Comparison of ENCODE assay signal across 12 cellular contexts in genomic region chr10:71243756-71244637, GRCh38. TPM values are rescaled to one million over a fixed set of nuclear protein-coding genes. Genes with fewer than 3 reads are reported as not detected.
DNase-seq lines count a peak whose midpoint lies in the region; ATAC-seq and TF ChIP-seq lines count a peak whose summit lies in the region.
"Had no signal": no experiment of that assay in that cellular context is flagged by ENCODE, and none has a peak within 500 bp of the region (broad histone marks: within the 10 kb centered on the region; RNA-seq: fewer than 3 reads in every experiment).

No MANE protein-coding gene starts in this region.

- H3K36me3 ChIP-seq in Peyer's patch (no peaks in the 10 kb centered on the region), esophagus squamous epithelium (no peaks in the 10 kb centered on the region), neuronal stem cell (replicated peaks in 1 of 2; ENCODE audit: control insufficient read depth in 2 of 2, insufficient read depth in 2 of 2, low read length in 2 of 2) (no peaks in the 10 kb centered on the region)
- H3K36me3 ChIP-seq: gastrocnemius medialis, neutrophil had no signal

- no peak overlapping the region for H2BK5ac ChIP-seq in neuronal stem cell (ENCODE audit: low read length)

- H3K79me1 ChIP-seq in neuronal stem cell (ENCODE audit: low read depth, low read length) = no peaks in the 10 kb centered on the region

- intact Hi-C loops in esophagus squamous epithelium (cut with DNase I) = no loop called here

- H3K4ac ChIP-seq in neuronal stem cell (ENCODE audit: low read length) = no peak overlapping the region

- WGBS in esophagus squamous epithelium, 2 donors = 21 to 26% methylated on average over 6 to 7 of the region's 9 CpGs
- no CpG with 5 or more reads among the region's 9 CpGs for WGBS in neuronal stem cell (ENCODE audit: extremely low coverage in 2 of 2, insufficient read length in 2 of 2, insufficient replicate concordance in 1 of 2), 2 donors

- H3K4me3 ChIP-seq in Peyer's patch = peak overlapping the region in 2 of 4 donors; percentile 14 to 21
- H3K4me3 ChIP-seq in esophagus squamous epithelium = peak overlapping the region in 3 of 4 donors; percentile 21 to 53 (median 28)
- H3K4me3 ChIP-seq in neuronal stem cell (ENCODE audit: low read length in 2 of 2) = no peak overlapping the region

- ATAC-seq in HG02884 (IDR thresholded peaks at IDR 0.05; ENCODE audit: unreplicated experiment) (no peak), GM21723 (IDR thresholded peaks at IDR 0.05; ENCODE audit: unreplicated experiment) (no peak)
- ATAC-seq: T-cell had no signal

- H2BK120ac ChIP-seq in neuronal stem cell (ENCODE audit: low read depth, low read length) = no peak overlapping the region

- H3K18ac ChIP-seq in neuronal stem cell (ENCODE audit: low read length) = peak overlapping the region; percentile 2

- no peak overlapping the region for H3K23ac ChIP-seq in neuronal stem cell (ENCODE audit: low read depth, low read length, poor library complexity)

- H3K27me3 ChIP-seq in Peyer's patch (no peaks in the 10 kb centered on the region), esophagus squamous epithelium (no peaks in the 10 kb centered on the region), neuronal stem cell (ENCODE audit: control insufficient read depth in 3 of 3, insufficient read depth in 3 of 3, low read depth in 1 of 3, low read length in 3 of 3) (peaks cover 0 to 11% (median 0%) of the 10 kb centered on the region in 3 experiments)
- H3K27me3 ChIP-seq: gastrocnemius medialis had no signal

- H3K9me3 ChIP-seq in Peyer's patch = no peaks in the 10 kb centered on the region
- H3K9me3 ChIP-seq in esophagus squamous epithelium = no peaks in the 10 kb centered on the region
- no peaks in the 10 kb centered on the region for H3K9me3 ChIP-seq in neuronal stem cell (replicated peaks in 1 of 2; ENCODE audit: control insufficient read depth in 2 of 2, insufficient read depth in 1 of 2, low read depth in 1 of 2, low read length in 2 of 2)
- H3K9me3 ChIP-seq: gastrocnemius medialis, neutrophil had no signal

- H2BK15ac ChIP-seq in neuronal stem cell (ENCODE audit: low read length) = no peak overlapping the region

- TF ChIP-seq POLR2A in Peyer's patch (IDR thresholded peaks at IDR 0.05) (peak in 1 of 2 donors; percentile 29), esophagus squamous epithelium (IDR thresholded peaks at IDR 0.05) (no peak)

- H3K4me1 ChIP-seq in Peyer's patch (peaks cover 0 to 83% (median 11%) of the 10 kb centered on the region in 4 donors), esophagus squamous epithelium (peaks cover 61 to 100% (median 64%) of the 10 kb centered on the region in 3 donors), neuronal stem cell (ENCODE audit: control insufficient read depth in 2 of 2, insufficient read depth in 1 of 2, low read depth in 1 of 2, low read length in 2 of 2) (peaks cover 3 to 16% of the 10 kb centered on the region in 2 donors)

- no peak overlapping the region for H3K14ac ChIP-seq in neuronal stem cell (ENCODE audit: low read length)

- DNase-seq in AG20443 (ENCODE audit: low spot score) = peak; percentile 52
- DNase-seq in Peyer's patch = peak in 2 of 3 donors; percentile 83 to 87
- DNase-seq in esophagus squamous epithelium (lab: John Stamatoyannopoulos, UW) = no peak
- no peak for DNase-seq in neuronal stem cell (ENCODE audit: low spot score)
- DNase-seq in DMS79 (lab: John Stamatoyannopoulos, UW) = no peak
- DNase-seq in cerebellar cortex (ENCODE audit: low spot score) = no peak
- DNase-seq: T-cell had no signal

- no peak overlapping the region for H3K9ac ChIP-seq in neuronal stem cell (ENCODE audit: low read depth, low read length, poor library complexity)

- no peak overlapping the region for H4K8ac ChIP-seq in neuronal stem cell (ENCODE audit: low read depth, low read length)

- H3K4me2 ChIP-seq in neuronal stem cell (ENCODE audit: insufficient read depth, low read length, poor library complexity, severe bottlenecking) = no peak overlapping the region

- no peak overlapping the region for H2AK5ac ChIP-seq in neuronal stem cell (ENCODE audit: low read depth, low read length)

- H2BK12ac ChIP-seq in neuronal stem cell (ENCODE audit: low read length) = no peak overlapping the region

- H4K91ac ChIP-seq in neuronal stem cell (ENCODE audit: low read depth, low read length, poor library complexity) = no peak overlapping the region

- TF ChIP-seq CTCF in Peyer's patch (IDR thresholded peaks at IDR 0.05) (peak in 1 of 6 experiments; percentile 8), esophagus squamous epithelium (IDR thresholded peaks at IDR 0.05) (no peak)

- H2AFZ ChIP-seq in neuronal stem cell (ENCODE audit: low read length) = no peak overlapping the region

- H3K27ac ChIP-seq in Peyer's patch (peak overlapping the region; percentile 58 to 95 (median 86)), esophagus squamous epithelium (peak overlapping the region; percentile 85 to 90 (median 87)), neuronal stem cell (replicated peaks; ENCODE audit: low read length) (no peak overlapping the region)
- H3K27ac ChIP-seq: C4-2B, neutrophil had no signal

RNA-seq across cellular contexts. Expression of gene UNC5B, which starts 31.6 kb away (rescaled TPM):
- total RNA-seq in Peyer's patch (10 to 100 TPM in 3 of 4 donors, 1 to 10 TPM in 1; 5.0 to 52.5 (median 39.1) TPM), esophagus squamous epithelium (10 to 100 TPM; 18.9 to 48.1 (median 28.4) TPM)
- polyA plus RNA-seq in neuronal stem cell (2013, experiment 1 of 2) = 2.8 TPM
- polyA plus RNA-seq in neuronal stem cell (2013, experiment 2 of 2) = 2.8 TPM

Comparison
In these comparisons a context has a peak if more than half of its experiments do, and no peak if none do; other contexts are left out.
1. DNase-seq: peak in AG20443 (single experiment) and Peyer's patch (2 of 3); none in esophagus squamous epithelium (single experiment), neuronal stem cell (single experiment), DMS79 (single experiment) and cerebellar cortex (single experiment).
2. H3K4me3 ChIP-seq: peak in esophagus squamous epithelium (3 of 4); none in neuronal stem cell (0 of 2).